Comparison of ENCODE assay signal across 11 cellular contexts in the genomic region with DNA sequence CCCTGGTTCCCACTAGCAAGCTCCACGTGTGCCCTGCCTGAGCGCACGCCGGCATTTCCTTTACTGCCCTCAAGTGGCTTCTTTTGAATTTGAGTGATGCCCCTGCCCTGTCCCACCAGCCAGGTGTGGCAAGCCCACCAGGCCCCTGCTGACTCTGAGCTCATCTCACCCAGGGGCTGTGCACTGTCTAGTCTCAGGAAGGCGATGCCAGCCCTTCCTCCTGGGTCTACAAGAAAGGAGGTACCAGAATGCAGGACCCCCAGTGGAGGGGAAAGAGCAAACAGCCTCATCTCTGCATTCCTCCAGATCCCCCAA. TPM values are rescaled to one million over a fixed set of nuclear protein-coding genes. Genes with fewer than 3 reads are reported as not detected.
DNase-seq lines count a peak whose midpoint lies in the region; ATAC-seq, FAIRE-seq and TF ChIP-seq lines count a peak whose summit lies in the region.
"Had no signal": no experiment of that assay in that cellular context is flagged by ENCODE, and none has a peak within 500 bp of the region (broad histone marks: within the 10 kb centered on the region; RNA-seq: fewer than 3 reads in every experiment).

No MANE protein-coding gene starts in this region.

- TF ChIP-seq CTCF in AG04450 (IDR thresholded peaks at IDR 0.05; ENCODE audit: low read depth, low read length) (no peak), gastroesophageal sphincter (IDR thresholded peaks at IDR 0.05) (no peak)

- WGBS in gastroesophageal sphincter (ENCODE audit: low coverage in 1 of 2), 2 donors: 10% methylated on average over 2 of the region's 5 CpGs; no CpG with 5 or more reads in 1 of the 2 donors

- H3K27me3 ChIP-seq in AG04450 (ENCODE audit: control insufficient read depth, insufficient read depth, low read length) (no peaks in the 10 kb centered on the region), SJSA1 (replicated peaks) (no peaks in the 10 kb centered on the region), gastroesophageal sphincter (no peaks in the 10 kb centered on the region), rectal smooth muscle tissue (ENCODE audit: control insufficient read depth, insufficient read depth, low read length) (no peaks in the 10 kb centered on the region)

- H3K4me3 ChIP-seq in AG04450 (ENCODE audit: low read depth, low read length) (no peak overlapping the region), SJSA1 (no peak overlapping the region), gastroesophageal sphincter (peak overlapping the region in 1 of 2 donors; percentile 8), rectal smooth muscle tissue (ENCODE audit: low read length) (peak overlapping the region; percentile 1)

- H3K27ac ChIP-seq in AG04450 (ENCODE audit: low read depth, low read length) (peak overlapping the region; percentile 100), SJSA1 (peak overlapping the region; percentile 99), gastroesophageal sphincter (peak overlapping the region; percentile 78 to 88 (median 85)), rectal smooth muscle tissue (ENCODE audit: low read depth, low read length) (peak overlapping the region; percentile 62)

- H3K36me3 ChIP-seq in SJSA1 (peaks cover 79% of the 10 kb centered on the region), gastroesophageal sphincter (peaks cover 0 to 63% of the 10 kb centered on the region in 2 donors), rectal smooth muscle tissue (ENCODE audit: control insufficient read depth, insufficient read depth, low read length) (peaks cover 33% of the 10 kb centered on the region)

- DNase-seq in AG04450 (ENCODE audit: low read depth, low spot score): no peak
- no peak for DNase-seq in SJSA1 (ENCODE audit: low read depth in 1 of 2, low spot score in 2 of 2)
- no peak for DNase-seq in AG08395 (ENCODE audit: low spot score)
- DNase-seq in mesenteric fat pad (ENCODE audit: low spot score): no peak
- DNase-seq in midbrain (lab: John Stamatoyannopoulos, UW): no peak
- no peak for DNase-seq in GM12892 (ENCODE audit: insufficient read length)
- DNase-seq: NCI-H510A treated with DMSO at 0.1 percent for 48 hours; stimulated activated CD4-positive, alpha-beta T cell treated with anti-CD3 and anti-CD28 coated beads, Interleukin-2, amount 100 ng/mL, for 24 hours had no signal

- TF ChIP-seq POLR2A in gastroesophageal sphincter (IDR thresholded peaks at IDR 0.05) (no peak), GM12892 (IDR thresholded peaks at IDR 0.05; ENCODE audit: low read depth, low read length) (no peak)

- CTCF ChIA-PET in AG04450 (lab: Charles Lee): interaction anchor here (1.0 to 1.9 kb wide), 5 partner anchors 54 to 172 kb away, joined by 3 to 14 read pairs (median 5); no protein-coding TSS in a partner anchor

- ATAC-seq in gastroesophageal sphincter: no peak

- H3K4me1 ChIP-seq in SJSA1 (replicated peaks) (peaks cover 71% of the 10 kb centered on the region), gastroesophageal sphincter (peaks cover 23 to 100% (median 71%) of the 10 kb centered on the region in 3 donors), rectal smooth muscle tissue (ENCODE audit: control insufficient read depth, insufficient read depth, low read length) (peaks cover 39% of the 10 kb centered on the region)

- H3K9me3 ChIP-seq in AG04450 (ENCODE audit: control insufficient read depth, insufficient read depth, low read length) (no peaks in the 10 kb centered on the region), SJSA1 (replicated peaks) (no peaks in the 10 kb centered on the region), gastroesophageal sphincter (no peaks in the 10 kb centered on the region)

- POLR2A ChIA-PET in AG04450 (lab: Yijun Ruan, JAX): interaction anchor here (1.2 to 2.9 kb wide), 3 partner anchors 10 to 129 kb away, joined by 3 to 15 read pairs (median 8); a partner anchor contains a TSS

- TF ChIP-seq EP300 in gastroesophageal sphincter (IDR thresholded peaks at IDR 0.05): no peak

- FAIRE-seq in GM12892 (lab: Jason Lieb, UNC): no peak

- no peak overlapping the region for H3K9ac ChIP-seq in rectal smooth muscle tissue (ENCODE audit: low read length)

RNA-seq across cellular contexts. Expression of a gene that starts 17.3 kb away (rescaled TPM):
- not detected in 2 replicates for polyA plus RNA-seq in AG04450 (2011; rRNA removed)
- 0.13 and 0.55 TPM in 2 replicates for polyA minus RNA-seq in AG04450 (2011; rRNA and poly(A)+ RNA removed)
- total RNA-seq in SJSA1 (2014; rRNA removed; shearing (Covaris generic)): 0.08 TPM in 1 of 2 replicates, not detected in the other
- 1 to 10 TPM in 1 of 4 donors, under 1 TPM in 1, not detected in 2; 0.78 to 1.6 TPM for total RNA-seq in gastroesophageal sphincter
- 0.35 TPM for total RNA-seq in mesenteric fat pad
- polyA plus RNA-seq in GM12892 (2012; ENCODE audit: missing spikeins): not detected

RNA-seq across cellular contexts. Expression of a gene that starts 48.7 kb away (rescaled TPM):
- polyA plus RNA-seq in AG04450 (2011; rRNA removed): 8.8 and 10.5 TPM in 2 replicates
- polyA minus RNA-seq in AG04450 (2011; rRNA and poly(A)+ RNA removed): 30.6 and 39.4 TPM in 2 replicates
- total RNA-seq in SJSA1 (2014; rRNA removed; shearing (Covaris generic)): 25.4 and 33.1 TPM in 2 replicates
- total RNA-seq in gastroesophageal sphincter: 10 to 100 TPM; 19.1 to 54.8 (median 35.4) TPM
- 60.3 TPM for total RNA-seq in mesenteric fat pad
- polyA plus RNA-seq in GM12892 (2012; ENCODE audit: missing spikeins): not detected
- total RNA-seq: activated CD8-positive, alpha-beta memory T cell treated with anti-CD3 and anti-CD28 coated beads for 36 hours had no signal
